Comparison of ENCODE assay signal across 8 cellular contexts in the genomic region with DNA sequence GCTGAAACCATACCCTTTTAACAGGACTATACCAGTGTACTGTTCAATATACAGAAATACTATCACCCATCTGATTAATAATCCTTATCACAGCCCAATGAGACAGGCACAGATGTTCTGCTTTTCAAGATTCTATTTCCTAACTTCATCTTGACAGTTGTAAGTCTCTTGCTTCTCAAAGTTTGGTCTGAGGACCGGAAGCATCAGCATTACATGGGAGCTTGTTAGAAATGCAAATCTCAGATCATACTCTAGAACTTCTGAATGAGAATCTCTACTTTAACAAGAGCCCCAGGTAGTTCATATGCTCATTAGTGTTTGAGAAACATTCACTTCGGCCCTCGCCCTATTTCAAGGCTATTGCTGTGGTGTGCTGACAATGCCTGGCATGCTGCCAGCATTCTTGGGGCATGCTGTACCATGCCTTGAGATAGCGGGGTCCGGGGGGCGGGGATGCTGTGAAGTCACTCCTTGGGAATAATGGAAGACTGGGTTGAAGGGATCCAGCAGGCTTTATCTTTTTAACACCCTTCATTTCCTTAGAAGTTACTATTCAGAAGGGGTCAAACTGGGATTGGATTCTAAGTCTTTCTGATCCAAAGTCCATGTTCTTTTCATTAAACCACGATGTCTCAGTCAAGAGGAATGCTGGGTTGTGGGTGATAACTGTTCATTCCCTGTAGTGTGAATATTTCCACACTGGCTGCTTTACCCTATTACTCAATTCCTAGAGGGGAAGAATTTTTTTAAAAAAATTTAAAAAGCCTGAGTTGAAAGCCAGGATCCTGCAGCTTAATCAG.
A peak's percentile ranks its signal among the peaks of the same experiment; 100 is the strongest.
DNase-seq lines count a peak whose midpoint lies in the region; ATAC-seq and TF ChIP-seq lines count a peak whose summit lies in the region.
"Had no signal": no experiment of that assay in that cellular context is flagged by ENCODE, and none has a peak within 500 bp of the region (broad histone marks: within the 10 kb centered on the region; RNA-seq: fewer than 3 reads in every experiment).

No MANE protein-coding gene starts in this region.

- peak; percentile 85 for DNase-seq in IMR-90
- DNase-seq in MCF 10A (ENCODE audit: unreplicated experiment) = peak; percentile 96
- peak in 1 of 2 donors; percentile 25 for DNase-seq in left colon
- DNase-seq in type B pancreatic cell (ENCODE audit: extremely low spot score, unreplicated experiment) = no peak
- no peak for DNase-seq in OCI-M2 (lab: John Stamatoyannopoulos, UW; ENCODE audit: unreplicated experiment)
- no peak for DNase-seq in DMS53 treated with DMSO at 0.1 percent for 48 hours (lab: John Stamatoyannopoulos, UW; ENCODE audit: unreplicated experiment)

- peak overlapping the region; percentile 27; the same call in 1 of the 2 replicates for H3K18ac ChIP-seq in IMR-90 (ENCODE audit: low read depth, low read length)

- H3K4me3 Mint-ChIP-seq in MCF 10A (ENCODE audit: unreplicated experiment) = peak overlapping the region; percentile 54
- no peak overlapping the region for H3K4me3 Mint-ChIP-seq in type B pancreatic cell

- no peak for TF ChIP-seq RAD21 in IMR-90 (IDR thresholded peaks at IDR 0.05; ENCODE audit: low read length)

- H4K8ac ChIP-seq in IMR-90 (ENCODE audit: low read depth in 2 of 2, low read length in 2 of 2) = no peak overlapping the region; a peak in 1 of 4 replicates

- dilution Hi-C loops in IMR-90 (cut with HindIII; ENCODE audit: low sequenced_read_pairs, unreplicated experiment) = no loop called here

- H4K91ac ChIP-seq in IMR-90 (ENCODE audit: insufficient read depth, low read depth, low read length) = no peak overlapping the region

- H3K56ac ChIP-seq in IMR-90 (ENCODE audit: extremely low read depth, insufficient read depth, low read length) = no peak overlapping the region

- H3K9me3 Mint-ChIP-seq in MCF 10A (ENCODE audit: unreplicated experiment) = no peaks in the 10 kb centered on the region
- H3K9me3 Mint-ChIP-seq in type B pancreatic cell = no peaks in the 10 kb centered on the region

- 0 out of 2 replicates have a peak overlapping the region, but pooled peaks have one; percentile 6 for H3K14ac ChIP-seq in IMR-90 (replicated peaks; ENCODE audit: low read depth, low read length)

- peak overlapping the region; percentile 45; the same call in 1 of the 2 replicates for H3K27ac ChIP-seq in IMR-90 (ENCODE audit: insufficient read depth, low read length)

- H2BK5ac ChIP-seq in IMR-90 (ENCODE audit: low read depth, low read length, poor library complexity, severe bottlenecking) = no peak overlapping the region

- in situ Hi-C loops in IMR-90 (cut with MboI; ENCODE audit: low sequenced_read_pairs) = no loop called here

- H3K36me3 Mint-ChIP-seq in MCF 10A (ENCODE audit: insufficient read depth, unreplicated experiment) (peaks cover 2% of the 10 kb centered on the region), type B pancreatic cell (peaks cover 10% of the 10 kb centered on the region)

- H3K4me2 ChIP-seq in IMR-90 (ENCODE audit: low read depth, low read length) = peak overlapping the region; percentile 2; the same call in 1 of the 2 replicates

- H4K5ac ChIP-seq in IMR-90 (ENCODE audit: low read depth, low read length) = no peak overlapping the region

- ATAC-seq in IMR-90 (ENCODE audit: low read depth) (peak; percentile 74), left colon (peak; percentile 44), GM19035 (IDR thresholded peaks at IDR 0.05; ENCODE audit: unreplicated experiment) (no peak)

- H3K4me3 ChIP-seq in IMR-90 (ENCODE audit: insufficient read depth, low read depth, low read length) = no peak overlapping the region
- H3K4me3 ChIP-seq: upper lobe of left lung had no signal

- no peak overlapping the region for H3K9ac ChIP-seq in IMR-90 (ENCODE audit: low read depth, low read length)

- WGBS in IMR-90 (ENCODE audit: extremely low coverage in 2 of 2, insufficient read length in 1 of 2), 2 experiments = no CpG with 5 or more reads among the region's 7 CpGs

- intact Hi-C loops in IMR-90 (cut with micrococcal nuclease) = loop anchor here (5.0 to 10.0 kb wide), 2 partner anchors 46 to 606 kb away; no protein-coding TSS in a partner anchor
- intact Hi-C loops in MCF 10A (cut with micrococcal nuclease) = loop anchor here (1.0 kb wide), 1 partner anchor 603 kb away; a partner anchor contains a TSS
- intact Hi-C loops in left colon (cut with DNase I, micrococcal nuclease) = no loop called here

- H3K4me1 Mint-ChIP-seq in MCF 10A (ENCODE audit: insufficient read depth, unreplicated experiment) (peaks cover 29% of the 10 kb centered on the region), type B pancreatic cell (ENCODE audit: unreplicated experiment) (peaks cover 46% of the 10 kb centered on the region)

- H3K79me1 ChIP-seq in IMR-90 (ENCODE audit: low read depth in 1 of 2, low read length in 2 of 2) = peaks cover 55 to 92% of the 10 kb centered on the region in 2 experiments

- H2AK5ac ChIP-seq in IMR-90 (ENCODE audit: low read depth, low read length) = no peak overlapping the region; the same call in 1 of the 2 replicates

- H2BK20ac ChIP-seq in IMR-90 (ENCODE audit: low read depth, low read length) = no peak overlapping the region

- no peak for TF ChIP-seq CTCF in IMR-90 (conservative IDR thresholded peaks at IDR 0.05; ENCODE audit: low read depth, low read length)
- no peak for TF ChIP-seq CTCF in MCF 10A (IDR thresholded peaks at IDR 0.05; ENCODE audit: unreplicated experiment)
- TF ChIP-seq CTCF in type B pancreatic cell (conservative IDR thresholded peaks at IDR 0.05) = no peak

- POLR2A ChIA-PET in IMR-90 (lab: Charles Lee; ENCODE audit: unreplicated experiment) = no interaction called here
- POLR2A ChIA-PET in MCF 10A (lab: Yijun Ruan, JAX) = interaction anchor here (0.7 to 3.6 kb wide), 12 partner anchors 9 to 609 kb away, joined by 3 to 24 read pairs (median 4); a partner anchor contains a TSS

- BruUV-seq in IMR-90 (replicated peaks; lab: Mats Ljungman, UMichigan) (no TSS peak), MCF 10A (replicated peaks; lab: Mats Ljungman, UMichigan) (no TSS peak)

- peaks cover 18% of the 10 kb centered on the region for H3K4me1 ChIP-seq in IMR-90 (ENCODE audit: control insufficient read depth, insufficient read depth, low read length)

- H3K27me3 Mint-ChIP-seq in MCF 10A (ENCODE audit: insufficient read depth, unreplicated experiment) (no peaks in the 10 kb centered on the region), type B pancreatic cell (no peaks in the 10 kb centered on the region)

- H3K9me3 ChIP-seq in IMR-90 (ENCODE audit: control insufficient read depth, insufficient read depth, low read length) = no peaks in the 10 kb centered on the region
- H3K9me3 ChIP-seq: upper lobe of left lung had no signal

- TF ChIP-seq POLR2A in IMR-90 (IDR thresholded peaks at IDR 0.05; ENCODE audit: low read depth, low read length) = no peak

- H2AK9ac ChIP-seq in IMR-90 (replicated peaks; ENCODE audit: low read depth, low read length, poor library complexity) = no peak overlapping the region

- 0 out of 2 replicates have a peak overlapping the region, but pooled peaks have one; percentile 3 for H3K4ac ChIP-seq in IMR-90 (ENCODE audit: low read depth, low read length)

- H3K27ac Mint-ChIP-seq in MCF 10A (ENCODE audit: low read depth, unreplicated experiment) (peak overlapping the region; percentile 46), type B pancreatic cell (peak overlapping the region; percentile 81)

- H2BK120ac ChIP-seq in IMR-90 (ENCODE audit: low read depth, low read length) = no peak overlapping the region

- H3K36me3 ChIP-seq in IMR-90 (ENCODE audit: control insufficient read depth, insufficient read depth, low read length) = peaks cover 11% of the 10 kb centered on the region
- H3K36me3 ChIP-seq: upper lobe of left lung had no signal

- no peak overlapping the region; the same call in 1 of the 2 replicates for H3K23ac ChIP-seq in IMR-90 (ENCODE audit: low read depth, low read length)

- H3K9me1 ChIP-seq in IMR-90 (ENCODE audit: insufficient read depth, low read length) = peaks cover 35% of the 10 kb centered on the region

- H4K20me1 ChIP-seq in IMR-90 (ENCODE audit: insufficient read depth, low read length) = peaks cover 74% of the 10 kb centered on the region

- no peaks in the 10 kb centered on the region for H3K27me3 ChIP-seq in IMR-90 (ENCODE audit: control insufficient read depth, insufficient read depth, low read length)
- H3K27me3 ChIP-seq: upper lobe of left lung had no signal

- no peak overlapping the region for H2BK15ac ChIP-seq in IMR-90 (ENCODE audit: low read depth, low read length)

- H2AFZ ChIP-seq in IMR-90 (replicated peaks; ENCODE audit: low read length, poor library complexity) = no peak overlapping the region

- CTCF ChIA-PET in IMR-90 (lab: Yijun Ruan, JAX) (no interaction called here), MCF 10A (lab: Yijun Ruan, JAX) (interaction anchor here (0.7 to 1.4 kb wide), 4 partner anchors 66 to 608 kb away, joined by 3 to 5 read pairs (median 3); no protein-coding TSS in a partner anchor)

TF ChIP-seq in IMR-90, 13 proteins besides CTCF, POLR2A, EP300 and RAD21:
- peak; percentile 98 for TF ChIP-seq CEBPB (IDR thresholded peaks at IDR 0.05; ENCODE audit: low read depth, low read length)
- TF ChIP-seq MAFK (IDR thresholded peaks at IDR 0.05; ENCODE audit: low read depth, low read length) = no peak
- no peak for TF ChIP-seq RFX5 (IDR thresholded peaks at IDR 0.05; ENCODE audit: low read depth, low read length)
- TF ChIP-seq FOS (IDR thresholded peaks at IDR 0.05; ENCODE audit: low read depth, low read length) = peak; percentile 59
- TF ChIP-seq BHLHE40 (IDR thresholded peaks at IDR 0.05; ENCODE audit: low read depth, low read length) = 0 out of 2 replicates have a peak, but pooled peaks have one; percentile 6

Comparison
In these comparisons a context has a peak if more than half of its experiments do, and no peak if none do; other contexts are left out.
1. DNase-seq: peak in IMR-90 (single experiment) and MCF 10A (single experiment); none in type B pancreatic cell (single experiment), OCI-M2 (single experiment) and DMS53 treated with DMSO at 0.1 percent for 48 hours (single experiment).
2. intact Hi-C loops: an anchor here in IMR-90 (5.0 to 10.0 kb wide) and MCF 10A (1.0 kb wide); none called in left colon.